7 cellular contexts compared by ENCODE assay signal in the genomic region with DNA sequence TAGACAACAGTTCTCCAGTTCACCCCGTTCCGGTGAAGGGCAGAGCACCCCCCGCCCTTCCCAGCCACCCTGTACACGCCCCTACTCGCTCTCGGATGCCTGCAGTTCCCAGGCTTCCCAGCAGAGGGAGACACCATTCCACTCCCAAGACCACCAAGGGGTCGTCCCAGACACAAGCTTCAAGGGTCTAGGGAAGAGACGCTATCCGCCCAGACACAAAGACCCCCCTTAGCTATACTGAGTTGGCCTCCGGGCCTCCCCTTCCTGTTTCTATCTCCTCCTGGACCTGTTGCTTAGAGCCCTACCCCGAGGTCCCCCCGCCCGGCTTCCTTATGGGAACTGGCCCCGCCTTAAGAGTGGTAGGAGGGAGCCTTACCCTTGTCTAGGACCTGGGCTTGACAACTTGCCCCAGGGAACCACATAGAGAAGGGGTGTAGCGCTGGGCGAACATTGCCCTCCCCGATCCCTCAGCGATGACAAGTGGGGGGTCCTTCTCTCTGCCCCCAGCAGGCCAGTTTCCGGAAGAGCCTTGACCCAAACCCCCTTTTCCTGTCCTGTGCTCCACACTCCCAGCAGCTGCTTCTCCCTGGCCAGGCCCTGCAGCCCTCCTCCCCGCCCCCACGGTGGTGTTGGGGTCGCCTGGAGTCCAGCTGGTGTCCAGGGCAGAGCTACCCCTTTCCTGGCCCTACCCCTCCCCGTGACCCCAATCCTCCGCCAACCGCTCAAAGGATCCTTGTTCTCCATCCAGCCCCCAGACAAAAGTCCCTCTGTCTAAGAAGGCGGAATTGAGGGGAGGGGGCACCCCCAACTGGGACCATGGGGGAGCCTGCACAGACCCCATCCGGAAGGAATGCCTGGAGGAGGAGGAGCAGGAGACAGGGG. TPM values are rescaled to one million over a fixed set of nuclear protein-coding genes. Genes with fewer than 3 reads are reported as not detected.
A peak's percentile ranks its signal among the peaks of the same experiment; 100 is the strongest.
DNase-seq lines count a peak whose midpoint lies in the region; ATAC-seq, FAIRE-seq and TF ChIP-seq lines count a peak whose summit lies in the region.

No MANE protein-coding gene starts in this region.

- no peak overlapping the region for H2AFZ ChIP-seq in endothelial cell of umbilical vein (ENCODE audit: low read depth, low read length)
- H2AFZ ChIP-seq in mesenchymal stem cell (ENCODE audit: low read depth, low read length): no peak overlapping the region

- intact Hi-C loops in endothelial cell of umbilical vein (cut with micrococcal nuclease): loop anchor here (1.0 kb wide), 3 partner anchors 20 to 154 kb away; a partner anchor contains a TSS

- no peak overlapping the region for H3K4ac ChIP-seq in mesenchymal stem cell (ENCODE audit: low read depth in 1 of 2, low read length in 2 of 2)

- H3K4me3 ChIP-seq in endothelial cell of umbilical vein (replicated peaks in 1 of 3; ENCODE audit: insufficient read depth in 1 of 3, low read depth in 1 of 3, low read length in 3 of 3) (no peak overlapping the region), mesenchymal stem cell (ENCODE audit: insufficient read depth in 1 of 2, low read depth in 1 of 2, low read length in 2 of 2) (peak overlapping the region in 1 of 2 experiments; percentile 69)

- H3K27ac ChIP-seq in endothelial cell of umbilical vein (ENCODE audit: insufficient read depth, low read depth, low read length) (no peak overlapping the region), mesenchymal stem cell (ENCODE audit: low read length, poor library complexity, severe bottlenecking) (no peak overlapping the region)

- peak; percentile 96 to 97 for TF ChIP-seq CTCF in endothelial cell of umbilical vein (IDR thresholded peaks at IDR 0.05; ENCODE audit: extremely low read depth in 1 of 2, insufficient read depth in 1 of 2, low read depth in 1 of 2, low read length in 2 of 2)

- peak overlapping the region; percentile 7 for H2BK15ac ChIP-seq in mesenchymal stem cell (ENCODE audit: low read depth, poor library complexity, severe bottlenecking)

- peak; percentile 86 for DNase-seq in GM12892 (ENCODE audit: insufficient read length)
- peak; percentile 85 for DNase-seq in NCI-H2227 treated with DMSO at 0.1 percent for 48 hours (lab: John Stamatoyannopoulos, UW)
- peak; percentile 28 for DNase-seq in activated CD8-positive, alpha-beta memory T cell treated with anti-CD3 and anti-CD28 coated beads, Interleukin-2, amount 50 U/mL, for 24 hours (ENCODE audit: extremely low read depth)
- peak; percentile 60 for DNase-seq in endothelial cell of umbilical vein (ENCODE audit: low read depth, low spot score)
- DNase-seq in mesenchymal stem cell: peak; percentile 47
- DNase-seq in stimulated activated CD8-positive, alpha-beta memory T cell treated with anti-CD3 and anti-CD28 coated beads, Interleukin-12 subunit alpha, Interleukin-12 subunit beta, amount 100 ng/mL, for 1 hour (ENCODE audit: low read depth): peak; percentile 55

- dilution Hi-C loops in endothelial cell of umbilical vein (cut with MboI; ENCODE audit: extremely low pct_ligation_motif_present, low sequenced_read_pairs): no loop called here

- H3K9me3 ChIP-seq in endothelial cell of umbilical vein (replicated peaks; ENCODE audit: control insufficient read depth, insufficient read depth, low read length) (no peaks in the 10 kb centered on the region), mesenchymal stem cell (ENCODE audit: control insufficient read depth, low read length) (no peaks in the 10 kb centered on the region)

- POLR2A ChIA-PET in endothelial cell of umbilical vein (lab: Charles Lee): no interaction called here

- no peaks in the 10 kb centered on the region for H3K27me3 ChIP-seq in endothelial cell of umbilical vein (ENCODE audit: control insufficient read depth in 2 of 2, insufficient read depth in 2 of 2, low read length in 2 of 2)
- peaks cover 6 to 24% of the 10 kb centered on the region in 2 experiments for H3K27me3 ChIP-seq in mesenchymal stem cell (ENCODE audit: control insufficient read depth in 1 of 2, insufficient read depth in 1 of 2, low read length in 2 of 2)

- no peak overlapping the region for H4K8ac ChIP-seq in mesenchymal stem cell (ENCODE audit: low read length)

- H3K36me3 ChIP-seq in endothelial cell of umbilical vein (ENCODE audit: control insufficient read depth in 2 of 2, extremely low read depth in 1 of 2, insufficient read depth in 2 of 2, low read length in 2 of 2): no peaks in the 10 kb centered on the region
- H3K36me3 ChIP-seq in mesenchymal stem cell (ENCODE audit: control insufficient read depth in 1 of 2, insufficient read depth in 2 of 2, low read depth in 1 of 2, low read length in 2 of 2): no peaks in the 10 kb centered on the region

- no peaks in the 10 kb centered on the region for H4K20me1 ChIP-seq in endothelial cell of umbilical vein (replicated peaks; ENCODE audit: control insufficient read depth, extremely low read depth, insufficient read depth, low read length)

- FAIRE-seq in GM12892 (lab: Jason Lieb, UNC) (peak; percentile 70), endothelial cell of umbilical vein (lab: Jason Lieb, UNC) (peak; percentile 63)

- H3K4me2 ChIP-seq in endothelial cell of umbilical vein (ENCODE audit: insufficient read depth, low read length): no peak overlapping the region
- no peak overlapping the region for H3K4me2 ChIP-seq in mesenchymal stem cell (ENCODE audit: low read length, poor library complexity, severe bottlenecking)

- TF ChIP-seq POLR2A in GM12892 (IDR thresholded peaks at IDR 0.05; ENCODE audit: low read depth, low read length): no peak
- no peak for TF ChIP-seq POLR2A in endothelial cell of umbilical vein (IDR thresholded peaks at IDR 0.05; ENCODE audit: low read depth, low read length)

- no peak overlapping the region for H3K18ac ChIP-seq in mesenchymal stem cell (ENCODE audit: low read depth in 1 of 2, low read length in 2 of 2)

- H3K14ac ChIP-seq in mesenchymal stem cell (ENCODE audit: low read length in 2 of 2): no peak overlapping the region

- no peak for ATAC-seq in HG03521 (IDR thresholded peaks at IDR 0.05; ENCODE audit: unreplicated experiment)

- BruUV-seq in endothelial cell of umbilical vein (replicated peaks; lab: Mats Ljungman, UMichigan): no TSS peak

- no peak overlapping the region for H3K23ac ChIP-seq in mesenchymal stem cell (ENCODE audit: low read length in 2 of 2)

- H3K9me1 ChIP-seq in endothelial cell of umbilical vein (replicated peaks; ENCODE audit: control insufficient read depth, extremely low read depth, insufficient read depth, low read length): no peaks in the 10 kb centered on the region

- H2BK5ac ChIP-seq in mesenchymal stem cell (ENCODE audit: low read depth, low read length, poor library complexity, severe bottlenecking): no peak overlapping the region

- H3K9ac ChIP-seq in endothelial cell of umbilical vein (replicated peaks; ENCODE audit: extremely low read depth, insufficient read depth, low read length) (no peak overlapping the region), mesenchymal stem cell (ENCODE audit: low read length) (peak overlapping the region; percentile 76)

- H3K79me2 ChIP-seq in endothelial cell of umbilical vein (ENCODE audit: control insufficient read depth, insufficient read depth, low read length): no peaks in the 10 kb centered on the region

- H4K91ac ChIP-seq in mesenchymal stem cell (ENCODE audit: low read length): no peak overlapping the region

- no peak overlapping the region for H2BK120ac ChIP-seq in mesenchymal stem cell (ENCODE audit: low read depth, low read length)

- no peak overlapping the region for H2BK12ac ChIP-seq in mesenchymal stem cell (ENCODE audit: low read length in 2 of 2)

- H2AK5ac ChIP-seq in mesenchymal stem cell (ENCODE audit: low read length, severe bottlenecking): no peak overlapping the region

- H3K4me1 ChIP-seq in endothelial cell of umbilical vein (ENCODE audit: control insufficient read depth, extremely low read depth, insufficient read depth, low read length): no peaks in the 10 kb centered on the region
- no peaks in the 10 kb centered on the region for H3K4me1 ChIP-seq in mesenchymal stem cell (ENCODE audit: control insufficient read depth, insufficient read depth, low read depth, low read length)

- CTCF ChIA-PET in endothelial cell of umbilical vein (lab: Charles Lee): interaction anchor here (1.0 to 2.2 kb wide), 6 partner anchors 10 to 238 kb away, joined by 3 to 20 read pairs (median 6); a partner anchor contains a TSS

- WGBS in mesenchymal stem cell: 29% methylated on average over 23 of the region's 27 CpGs

- H3K79me1 ChIP-seq in mesenchymal stem cell (replicated peaks; ENCODE audit: low read length, poor library complexity, severe bottlenecking): no peaks in the 10 kb centered on the region

RNA-seq across cellular contexts. Expression of a gene that starts 0.7 kb away (rescaled TPM):
- polyA plus RNA-seq in GM12892 (2012; ENCODE audit: missing spikeins): not detected
- not detected in 2 replicates for total RNA-seq in endothelial cell of umbilical vein
- polyA plus RNA-seq in endothelial cell of umbilical vein: not detected in 2 replicates
- 0.08 TPM in 1 of 2 replicates, not detected in the other for polyA plus RNA-seq in endothelial cell of umbilical vein (2011; cell fraction: cytosol; rRNA removed)
- not detected in 2 replicates for polyA plus RNA-seq in endothelial cell of umbilical vein (2011; cell fraction: nucleus; rRNA removed)
- not detected in 2 replicates for polyA plus RNA-seq in endothelial cell of umbilical vein (2012)
- polyA minus RNA-seq in endothelial cell of umbilical vein: not detected in 2 replicates
- 5.8 TPM for polyA minus RNA-seq in endothelial cell of umbilical vein (2011; cell fraction: cytosol; rRNA and poly(A)+ RNA removed)
- not detected in 2 replicates for polyA minus RNA-seq in endothelial cell of umbilical vein (2011; cell fraction: nucleus; rRNA and poly(A)+ RNA removed)
- polyA plus RNA-seq in mesenchymal stem cell (2013, experiment 1 of 2): not detected
- polyA plus RNA-seq in mesenchymal stem cell (2013, experiment 2 of 2): not detected

RNA-seq across cellular contexts. Expression of a gene that starts 20.0 kb away (rescaled TPM):
- not detected for polyA plus RNA-seq in GM12892 (2012; ENCODE audit: missing spikeins)
- total RNA-seq in endothelial cell of umbilical vein: not detected in 2 replicates
- polyA plus RNA-seq in endothelial cell of umbilical vein: not detected in 2 replicates
- polyA plus RNA-seq in endothelial cell of umbilical vein (2011; cell fraction: cytosol; rRNA removed): not detected in 2 replicates
- polyA plus RNA-seq in endothelial cell of umbilical vein (2011; cell fraction: nucleus; rRNA removed): 0.11 and 0.35 TPM in 2 replicates
- polyA plus RNA-seq in endothelial cell of umbilical vein (2012): 0.15 TPM in 1 of 2 replicates, not detected in the other
- polyA minus RNA-seq in endothelial cell of umbilical vein: not detected in 2 replicates
- polyA minus RNA-seq in endothelial cell of umbilical vein (2011; cell fraction: cytosol; rRNA and poly(A)+ RNA removed): not detected
- not detected in 2 replicates for polyA minus RNA-seq in endothelial cell of umbilical vein (2011; cell fraction: nucleus; rRNA and poly(A)+ RNA removed)
- polyA plus RNA-seq in mesenchymal stem cell (2013, experiment 1 of 2): 0.15 TPM
- polyA plus RNA-seq in mesenchymal stem cell (2013, experiment 2 of 2): 0.11 TPM

RNA-seq across cellular contexts. Expression of a gene that starts 23.7 kb away (rescaled TPM):
- not detected for polyA plus RNA-seq in GM12892 (2012; ENCODE audit: missing spikeins)
- not detected in 2 replicates for total RNA-seq in endothelial cell of umbilical vein
- polyA plus RNA-seq in endothelial cell of umbilical vein: not detected in 2 replicates
- polyA plus RNA-seq in endothelial cell of umbilical vein (2011; cell fraction: cytosol; rRNA removed): not detected in 2 replicates
- not detected in 2 replicates for polyA plus RNA-seq in endothelial cell of umbilical vein (2011; cell fraction: nucleus; rRNA removed)
- 0.60 and 0.80 TPM in 2 replicates for polyA plus RNA-seq in endothelial cell of umbilical vein (2012)
- polyA minus RNA-seq in endothelial cell of umbilical vein: not detected in 2 replicates
- polyA minus RNA-seq in endothelial cell of umbilical vein (2011; cell fraction: cytosol; rRNA and poly(A)+ RNA removed): not detected
- polyA minus RNA-seq in endothelial cell of umbilical vein (2011; cell fraction: nucleus; rRNA and poly(A)+ RNA removed): not detected in 2 replicates
- 0.33 TPM for polyA plus RNA-seq in mesenchymal stem cell (2013, experiment 1 of 2)
- polyA plus RNA-seq in mesenchymal stem cell (2013, experiment 2 of 2): 0.33 TPM

RNA-seq across cellular contexts. Expression of a gene that starts 28.2 kb away (rescaled TPM):
- polyA plus RNA-seq in GM12892 (2012; ENCODE audit: missing spikeins): not detected
- not detected in 2 replicates for total RNA-seq in endothelial cell of umbilical vein
- 0.40 TPM in 1 of 2 replicates, not detected in the other for polyA plus RNA-seq in endothelial cell of umbilical vein
- polyA plus RNA-seq in endothelial cell of umbilical vein (2011; cell fraction: cytosol; rRNA removed): 0.14 TPM in 1 of 2 replicates, not detected in the other
- polyA plus RNA-seq in endothelial cell of umbilical vein (2011; cell fraction: nucleus; rRNA removed): not detected in 2 replicates
- 0.44 TPM in 1 of 2 replicates, not detected in the other for polyA plus RNA-seq in endothelial cell of umbilical vein (2012)
- polyA minus RNA-seq in endothelial cell of umbilical vein: not detected in 2 replicates
- polyA minus RNA-seq in endothelial cell of umbilical vein (2011; cell fraction: cytosol; rRNA and poly(A)+ RNA removed): not detected
- polyA minus RNA-seq in endothelial cell of umbilical vein (2011; cell fraction: nucleus; rRNA and poly(A)+ RNA removed): not detected in 2 replicates
- polyA plus RNA-seq in mesenchymal stem cell (2013, experiment 1 of 2): 0.07 TPM
- polyA plus RNA-seq in mesenchymal stem cell (2013, experiment 2 of 2): not detected

RNA-seq across cellular contexts. Expression of a gene that starts 39.6 kb away (rescaled TPM):
- 48.8 TPM for polyA plus RNA-seq in GM12892 (2012; ENCODE audit: missing spikeins)
- total RNA-seq in endothelial cell of umbilical vein: 219 and 223 TPM in 2 replicates
- polyA plus RNA-seq in endothelial cell of umbilical vein: 290 and 387 TPM in 2 replicates
- polyA plus RNA-seq in endothelial cell of umbilical vein (2011; cell fraction: cytosol; rRNA removed): 320 and 328 TPM in 2 replicates
- 102 and 116 TPM in 2 replicates for polyA plus RNA-seq in endothelial cell of umbilical vein (2011; cell fraction: nucleus; rRNA removed)
- polyA plus RNA-seq in endothelial cell of umbilical vein (2012): 278 and 370 TPM in 2 replicates
- polyA minus RNA-seq in endothelial cell of umbilical vein: 161 and 173 TPM in 2 replicates
- 97.0 TPM for polyA minus RNA-seq in endothelial cell of umbilical vein (2011; cell fraction: cytosol; rRNA and poly(A)+ RNA removed)
- polyA minus RNA-seq in endothelial cell of umbilical vein (2011; cell fraction: nucleus; rRNA and poly(A)+ RNA removed): 58.1 and 58.4 TPM in 2 replicates
- 248 TPM for polyA plus RNA-seq in mesenchymal stem cell (2013, experiment 1 of 2)
- 237 TPM for polyA plus RNA-seq in mesenchymal stem cell (2013, experiment 2 of 2)

Comparison
In these comparisons a context has a peak if more than half of its experiments do, and no peak if none do; other contexts are left out.
1. DNase-seq: peak in every context shown above with its lines; median percentile 86 in GM12892; 85 in NCI-H2227 treated with DMSO at 0.1 percent for 48 hours; 60 in endothelial cell of umbilical vein; 55 in stimulated activated CD8-positive, alpha-beta memory T cell treated with anti-CD3 and anti-CD28 coated beads, Interleukin-12 subunit alpha, Interleukin-12 subunit beta, amount 100 ng/mL, for 1 hour; 47 in mesenchymal stem cell; 28 in activated CD8-positive, alpha-beta memory T cell treated with anti-CD3 and anti-CD28 coated beads, Interleukin-2, amount 50 U/mL, for 24 hours.